ENCODE assay signal across 18 cellular contexts in the genomic region with DNA sequence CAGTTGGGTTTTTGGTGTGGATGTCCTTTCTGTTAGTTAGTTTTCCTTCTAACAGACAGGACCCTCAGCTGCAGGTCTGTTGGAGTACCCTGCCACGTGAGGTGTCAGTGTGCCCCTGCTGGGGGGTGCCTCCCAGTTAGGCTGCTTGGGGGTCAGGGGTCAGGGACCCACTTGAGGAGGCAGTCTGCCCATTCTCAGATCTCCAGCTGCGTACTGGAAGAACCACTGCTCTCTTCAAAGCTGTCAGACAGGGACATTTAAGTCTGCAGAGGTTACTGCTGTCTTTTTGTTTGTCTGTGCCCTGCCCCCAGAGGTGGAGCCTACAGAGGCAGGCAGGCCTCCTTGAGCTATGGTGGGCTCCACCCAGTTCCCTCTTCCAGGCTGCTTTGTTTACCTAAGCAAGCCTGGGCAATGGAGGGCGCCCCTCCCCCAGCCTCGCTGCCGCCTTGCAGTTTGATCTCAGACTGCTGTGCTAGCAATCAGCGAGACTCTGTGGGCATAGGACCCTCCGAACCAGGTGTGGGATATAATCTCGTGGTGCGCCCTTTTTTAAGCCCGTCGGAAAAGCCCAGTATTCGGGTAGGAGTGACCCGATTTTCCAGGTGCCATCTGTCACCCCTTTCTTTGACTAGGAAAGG. TPM values are rescaled to one million over a fixed set of nuclear protein-coding genes. Genes with fewer than 3 reads are reported as not detected.
"Had no signal": no experiment of that assay in that cellular context is flagged by ENCODE, and none has a peak within 500 bp of the region (broad histone marks: within the 10 kb centered on the region; RNA-seq: fewer than 3 reads in every experiment).

No MANE protein-coding gene starts in this region.

RNA-seq across cellular contexts. Expression of a gene that starts 22.0 kb away (rescaled TPM):
- total RNA-seq: activated B cell treated with CpG ODN at 0.5 μM for 24 hours; activated CD4-positive, alpha-beta memory T cell treated with anti-CD3 and anti-CD28 coated beads for 36 hours; activated CD4-positive, alpha-beta T cell treated with anti-CD3 and anti-CD28 coated beads, Interleukin-2, amount 10 ng/mL, durations not matched to agents 24 days and 14 days; activated CD8-positive, alpha-beta memory T cell treated with anti-CD3 and anti-CD28 coated beads for 36 hours; activated CD8-positive, alpha-beta T cell treated with anti-CD3 and anti-CD28 coated beads for 36 hours; activated naive CD4-positive, alpha-beta T cell treated with anti-CD3 and anti-CD28 coated beads for 36 hours; activated naive CD8-positive, alpha-beta T cell treated with anti-CD3 and anti-CD28 coated beads for 36 hours; activated T-cell treated with anti-CD3 and anti-CD28 coated beads, Interleukin-2, amount 50 U/mL, for 4 hours; activated T-cell treated with anti-CD3 and anti-CD28 coated beads, Interleukin-2, amount 50 U/mL, for 72 hours; activated T-helper 1 cell treated with anti-CD3 and anti-CD28 coated beads, Interleukin-12 subunit alpha, Interleukin-12 subunit beta, Interleukin-2, Interleukin-4 antibody, amounts not matched to agents 30 ng/mL and 10 ng/mL and 1 ng/mL, durations not matched to agents 14 hours and 24 hours and 36 hours; adrenal gland; aorta; body of pancreas; breast epithelium; cardiac septum; cerebellum; T-helper 1 cell treated with Interleukin-12 subunit alpha and Interleukin-12 subunit beta and Interleukin-4 antibody, amounts not matched to agents 30 ng/mL and 1 ng/mL, for 36 hours; T-helper 2 cell treated with Interferon-gamma antibody and Interleukin-4, amounts not matched to agents 100 ng/mL and 5 ng/mL, for 36 hours had no signal

RNA-seq across cellular contexts. Expression of a gene that starts 41.9 kb away (rescaled TPM):
- total RNA-seq: activated B cell treated with CpG ODN at 0.5 μM for 24 hours; activated CD4-positive, alpha-beta memory T cell treated with anti-CD3 and anti-CD28 coated beads for 36 hours; activated CD4-positive, alpha-beta T cell treated with anti-CD3 and anti-CD28 coated beads, Interleukin-2, amount 10 ng/mL, durations not matched to agents 24 days and 14 days; activated CD8-positive, alpha-beta memory T cell treated with anti-CD3 and anti-CD28 coated beads for 36 hours; activated CD8-positive, alpha-beta T cell treated with anti-CD3 and anti-CD28 coated beads for 36 hours; activated naive CD4-positive, alpha-beta T cell treated with anti-CD3 and anti-CD28 coated beads for 36 hours; activated naive CD8-positive, alpha-beta T cell treated with anti-CD3 and anti-CD28 coated beads for 36 hours; activated T-cell treated with anti-CD3 and anti-CD28 coated beads, Interleukin-2, amount 50 U/mL, for 4 hours; activated T-cell treated with anti-CD3 and anti-CD28 coated beads, Interleukin-2, amount 50 U/mL, for 72 hours; activated T-helper 1 cell treated with anti-CD3 and anti-CD28 coated beads, Interleukin-12 subunit alpha, Interleukin-12 subunit beta, Interleukin-2, Interleukin-4 antibody, amounts not matched to agents 30 ng/mL and 10 ng/mL and 1 ng/mL, durations not matched to agents 14 hours and 24 hours and 36 hours; aorta; cardiac septum; cerebellum; T-helper 1 cell treated with Interleukin-12 subunit alpha and Interleukin-12 subunit beta and Interleukin-4 antibody, amounts not matched to agents 30 ng/mL and 1 ng/mL, for 36 hours; T-helper 2 cell treated with Interferon-gamma antibody and Interleukin-4, amounts not matched to agents 100 ng/mL and 5 ng/mL, for 36 hours had no signal
